In genomic region chr17:48728232-48729231, GRCh38 we compare ENCODE assay signal across 8 cellular contexts. TPM values are rescaled to one million over a fixed set of nuclear protein-coding genes. Genes with fewer than 3 reads are reported as not detected.
DNase-seq lines count a peak whose midpoint lies in the region; ATAC-seq and TF ChIP-seq lines count a peak whose summit lies in the region.

Gene HOXB13 (minus strand): TSS chr17:48728750. CDS start chr17:48728593, 157 bp downstream.

- H3K36me3 ChIP-seq in MM.1S (replicated peaks; ENCODE audit: insufficient read depth, low read length) = no peaks in the 10 kb centered on the region
- H3K36me3 ChIP-seq in left ventricle myocardium inferior = no peaks in the 10 kb centered on the region

- H3K9me2 ChIP-seq in MM.1S (replicated peaks; ENCODE audit: insufficient read depth, low read length) = no peaks in the 10 kb centered on the region

- H3K27me3 ChIP-seq in MM.1S (replicated peaks; ENCODE audit: insufficient read depth, low read length) = peaks cover 97% of the 10 kb centered on the region
- H3K27me3 ChIP-seq in left ventricle myocardium inferior (ENCODE audit: low read depth) = peaks cover 100% of the 10 kb centered on the region

- H3K4me3 ChIP-seq in MM.1S (ENCODE audit: low read length) (peak within 1 kb of the TSS; percentile 56), left ventricle myocardium inferior (peak within 1 kb of the TSS; percentile 46)

- DNase-seq in COLO829 (ENCODE audit: low spot score) (peak; percentile 59), MM.1S (peak; percentile 41), left ventricle myocardium inferior (peak; percentile 32), germinal center (ENCODE audit: low spot score) (no peak), GM13977 (ENCODE audit: low spot score) (no peak)
- DNase-seq in activated CD4-positive, alpha-beta T cell treated with anti-CD3 and anti-CD28 coated beads for 1 hour = peak; percentile 30
- DNase-seq in stimulated activated CD4-positive, alpha-beta T cell treated with anti-CD3 and anti-CD28 coated beads, TNF-alpha, amount 100 ng/mL, for 24 hours (ENCODE audit: low read depth in 3 of 3) = peak in 2 of 3 experiments; percentile 18 to 46

- H3K9me3 ChIP-seq in MM.1S (replicated peaks; ENCODE audit: insufficient read depth, low read length) (no peaks in the 10 kb centered on the region), left ventricle myocardium inferior (replicated peaks) (no peaks in the 10 kb centered on the region)

- no peaks in the 10 kb centered on the region for H4K20me1 ChIP-seq in MM.1S (ENCODE audit: insufficient read depth, low read length)

- H3K79me2 ChIP-seq in MM.1S (ENCODE audit: low read length) = no peaks in the 10 kb centered on the region

- H3K27ac ChIP-seq in MM.1S (ENCODE audit: low read length) (no peak within 1 kb of the TSS), left ventricle myocardium inferior (replicated peaks) (no peak within 1 kb of the TSS)

- intact Hi-C loops in left ventricle myocardium inferior (cut with micrococcal nuclease) = no loop called here

- peak within 1 kb of the TSS; percentile 59 for H2AFZ ChIP-seq in MM.1S (ENCODE audit: low read length)

- H3K4me1 ChIP-seq in MM.1S (ENCODE audit: low read length) (0 out of 2 replicates have a peak, but pooled peaks cover 2% of the 10 kb centered on the region), left ventricle myocardium inferior (peaks cover 44% of the 10 kb centered on the region)

- peak within 1 kb of the TSS; percentile 76 for H3K4me2 ChIP-seq in MM.1S (ENCODE audit: low read depth, low read length)

- no peak within 1 kb of the TSS for H3K9ac ChIP-seq in MM.1S (ENCODE audit: low read length)

- in situ Hi-C loops in GM13977 (cut with MboI; ENCODE audit: low pct_unique_long_range_greater_than_20kb, low sequenced_read_pairs, unreplicated experiment) = loop anchor here (10.0 kb wide), 1 partner anchor 114 kb away; the partner anchor contains the start of genes HOXB7 and HOXB8

- no peak for ATAC-seq in GM18870 (IDR thresholded peaks at IDR 0.05; ENCODE audit: unreplicated experiment)

- H3F3A ChIP-seq in MM.1S (ENCODE audit: insufficient read depth, low read length) = no peaks in the 10 kb centered on the region

- TF ChIP-seq CTCF in MM.1S (IDR thresholded peaks at IDR 0.05; ENCODE audit: low read length) = no peak
- no peak for TF ChIP-seq CTCF in left ventricle myocardium inferior (IDR thresholded peaks at IDR 0.05; ENCODE audit: borderline replicate concordance)
- TF ChIP-seq CTCF in GM13977 (IDR thresholded peaks at IDR 0.05; ENCODE audit: extremely low read depth, insufficient read depth, missing control alignments) = no peak

RNA-seq across cellular contexts. Expression of gene HOXB13, which starts in this region (rescaled TPM):
- total RNA-seq in left ventricle myocardium inferior = not detected

Comparison
In these comparisons a context has a peak if more than half of its experiments do, and no peak if none do; other contexts are left out.
1. Peak in DNase-seq and H3K4me3 ChIP-seq in left ventricle myocardium inferior; RNA of the gene not detected or under 1 TPM.
2. DNase-seq: peak in COLO829 (single experiment), MM.1S (single experiment), activated CD4-positive, alpha-beta T cell treated with anti-CD3 and anti-CD28 coated beads for 1 hour (single experiment) and stimulated activated CD4-positive, alpha-beta T cell treated with anti-CD3 and anti-CD28 coated beads, TNF-alpha, amount 100 ng/mL, for 24 hours (2 of 3); none in germinal center (single experiment) and GM13977 (single experiment).